4 cellular contexts compared by ENCODE assay signal in genomic region chr16:10533612-10534011, GRCh38. TPM values are rescaled to one million over a fixed set of nuclear protein-coding genes. Genes with fewer than 3 reads are reported as not detected.
"Had no signal": no experiment of that assay in that cellular context is flagged by ENCODE, and none has a peak within 500 bp of the region (broad histone marks: within the 10 kb centered on the region; RNA-seq: fewer than 3 reads in every experiment).

No MANE protein-coding gene starts in this region.

RNA-seq across cellular contexts. Expression of gene EMP2, which starts 46.8 kb away (rescaled TPM):
- total RNA-seq: activated CD8-positive, alpha-beta memory T cell treated with anti-CD3 and anti-CD28 coated beads for 36 hours; activated naive CD8-positive, alpha-beta T cell treated with anti-CD3 and anti-CD28 coated beads for 36 hours; activated T-helper 1 cell treated with anti-CD3 and anti-CD28 coated beads, Interleukin-12 subunit alpha, Interleukin-12 subunit beta, Interleukin-2, Interleukin-4 antibody, amounts not matched to agents 30 ng/mL and 10 ng/mL and 1 ng/mL, durations not matched to agents 14 hours and 24 hours and 36 hours had no signal
- polyA plus RNA-seq: immature natural killer cell had no signal
